In genomic region chr9:131654857-131655577, GRCh38 we compare ENCODE assay signal across 12 cellular contexts.
A peak's percentile ranks its signal among the peaks of the same experiment; 100 is the strongest.
DNase-seq lines count a peak whose midpoint lies in the region; ATAC-seq and TF ChIP-seq lines count a peak whose summit lies in the region.
"Had no signal": no experiment of that assay in that cellular context is flagged by ENCODE, and none has a peak within 500 bp of the region (broad histone marks: within the 10 kb centered on the region; RNA-seq: fewer than 3 reads in every experiment).

No MANE protein-coding gene starts in this region.

- H3K4me1 Mint-ChIP-seq in MCF 10A (ENCODE audit: insufficient read depth, unreplicated experiment) = peaks cover 51% of the 10 kb centered on the region
- H3K4me1 Mint-ChIP-seq in T-helper 17 cell = peaks cover 56% of the 10 kb centered on the region
- H3K4me1 Mint-ChIP-seq in type B pancreatic cell (ENCODE audit: unreplicated experiment) = peaks cover 19% of the 10 kb centered on the region

- BruUV-seq in MCF 10A (replicated peaks; lab: Mats Ljungman, UMichigan) = no TSS peak
- BruUV-seq in mammary epithelial cell (replicated peaks; lab: Mats Ljungman, UMichigan) = no TSS peak

- POLR2A ChIA-PET in MCF 10A (lab: Yijun Ruan, JAX) = no interaction called here

- intact Hi-C loops in MCF 10A (cut with micrococcal nuclease) = loop anchor here (5.0 kb wide), 1 partner anchor 77 kb away; no protein-coding TSS in a partner anchor
- intact Hi-C loops in mammary epithelial cell (cut with micrococcal nuclease) = loop anchor here (5.0 kb wide), 2 partner anchors 63 to 72 kb away; no protein-coding TSS in a partner anchor
- intact Hi-C loops in lower lobe of right lung (cut with DNase I) = loop anchor here (10.0 kb wide), 1 partner anchor 80 kb away; no protein-coding TSS in a partner anchor
- intact Hi-C loops in aorta (cut with DNase I) = no loop called here

- peaks cover 64% of the 10 kb centered on the region for H3K4me1 ChIP-seq in mammary epithelial cell (ENCODE audit: insufficient read depth, low read length)
- H3K4me1 ChIP-seq in lower lobe of right lung = peaks cover 81% of the 10 kb centered on the region
- peaks cover 0 to 5% of the 10 kb centered on the region in 2 donors for H3K4me1 ChIP-seq in aorta (ENCODE audit: control insufficient read depth in 1 of 2, insufficient read depth in 2 of 2, low read length in 2 of 2)

- no peaks in the 10 kb centered on the region for H3K36me3 Mint-ChIP-seq in MCF 10A (ENCODE audit: insufficient read depth, unreplicated experiment)
- H3K36me3 Mint-ChIP-seq in T-helper 17 cell (ENCODE audit: low read depth) = peaks cover 6% of the 10 kb centered on the region
- no peaks in the 10 kb centered on the region for H3K36me3 Mint-ChIP-seq in type B pancreatic cell

- dilution Hi-C loops in mammary epithelial cell (cut with HindIII; ENCODE audit: low sequenced_read_pairs) = no loop called here

- no peaks in the 10 kb centered on the region for H4K20me1 ChIP-seq in mammary epithelial cell (ENCODE audit: insufficient read depth, low read length)

- CTCF ChIA-PET in MCF 10A (lab: Yijun Ruan, JAX) (no interaction called here), mammary epithelial cell (lab: Charles Lee; ENCODE audit: low non-redundant PET) (no interaction called here)

- no peaks in the 10 kb centered on the region for H3K9me3 ChIP-seq in mammary epithelial cell (replicated peaks; ENCODE audit: insufficient read depth, low read length)
- no peaks in the 10 kb centered on the region for H3K9me3 ChIP-seq in T-helper 17 cell (ENCODE audit: control insufficient read depth, low read length, poor library complexity, severe bottlenecking)
- H3K9me3 ChIP-seq in lower lobe of right lung = no peaks in the 10 kb centered on the region
- no peaks in the 10 kb centered on the region for H3K9me3 ChIP-seq in aorta (ENCODE audit: control insufficient read depth, low read length)

- H3K27ac Mint-ChIP-seq in MCF 10A (ENCODE audit: low read depth, unreplicated experiment) = peak overlapping the region; percentile 46
- peak overlapping the region; percentile 98 for H3K27ac Mint-ChIP-seq in T-helper 17 cell
- peak overlapping the region; percentile 75 for H3K27ac Mint-ChIP-seq in type B pancreatic cell
- H3K27ac Mint-ChIP-seq: activated CD8-positive, alpha-beta memory T cell treated with anti-CD3 and anti-CD28 coated beads, Interleukin-2, amount 10 ng/mL, durations not matched to agents 7 days and 5 days; nephron progenitor cell had no signal

- no peak for TF ChIP-seq CTCF in MCF 10A (IDR thresholded peaks at IDR 0.05; ENCODE audit: unreplicated experiment)
- TF ChIP-seq CTCF in mammary epithelial cell (conservative IDR thresholded peaks at IDR 0.05 in 1 of 2, IDR thresholded peaks at IDR 0.05 in 1 of 2; ENCODE audit: extremely low read depth in 1 of 2, insufficient read depth in 1 of 2, low read depth in 1 of 2, low read length in 2 of 2) = no peak
- no peak for TF ChIP-seq CTCF in lower lobe of right lung (IDR thresholded peaks at IDR 0.05)
- no peak for TF ChIP-seq CTCF in type B pancreatic cell (conservative IDR thresholded peaks at IDR 0.05)

- no peak overlapping the region for H3K4me3 ChIP-seq in mammary epithelial cell (replicated peaks in 1 of 3; ENCODE audit: insufficient read depth in 1 of 3, low read depth in 2 of 3, low read length in 3 of 3)
- H3K4me3 ChIP-seq in lower lobe of right lung = no peak overlapping the region
- H3K4me3 ChIP-seq in aorta (ENCODE audit: low read length in 2 of 2) = no peak overlapping the region

- H3K27me3 Mint-ChIP-seq in MCF 10A (ENCODE audit: insufficient read depth, unreplicated experiment) (no peaks in the 10 kb centered on the region), T-helper 17 cell (no peaks in the 10 kb centered on the region), type B pancreatic cell (no peaks in the 10 kb centered on the region)
- H3K27me3 Mint-ChIP-seq: activated CD8-positive, alpha-beta memory T cell treated with anti-CD3 and anti-CD28 coated beads, Interleukin-2, amount 10 ng/mL, durations not matched to agents 7 days and 5 days had no signal

- no peak overlapping the region for H3K4me2 ChIP-seq in mammary epithelial cell (ENCODE audit: insufficient read depth, low read depth, low read length)

- in situ Hi-C loops in mammary epithelial cell (cut with MboI; ENCODE audit: low sequenced_read_pairs in 2 of 2) = loop anchor here in 1 of 2 donors (10.0 kb wide), 1 partner anchor 70 kb away; no protein-coding TSS in a partner anchor

- H3K27me3 ChIP-seq in mammary epithelial cell (ENCODE audit: insufficient read depth, low read length) (no peaks in the 10 kb centered on the region), lower lobe of right lung (ENCODE audit: low read depth) (no peaks in the 10 kb centered on the region), aorta (ENCODE audit: control insufficient read depth in 1 of 2, insufficient read depth in 2 of 2, low read length in 1 of 2) (no peaks in the 10 kb centered on the region)

- DNase-seq in MCF 10A (ENCODE audit: unreplicated experiment) = no peak
- DNase-seq in mammary epithelial cell = no peak
- DNase-seq in T-helper 17 cell = no peak
- DNase-seq in lower lobe of right lung = no peak
- no peak for DNase-seq in type B pancreatic cell (ENCODE audit: extremely low spot score, unreplicated experiment)
- no peak for DNase-seq in NCI-H524 (lab: John Stamatoyannopoulos, UW)
- no peak for DNase-seq in aorta
- DNase-seq: activated CD8-positive, alpha-beta memory T cell treated with anti-CD3 and anti-CD28 coated beads, Interleukin-2, amount 10 ng/mL, durations not matched to agents 7 days and 5 days; AML-193; glutamatergic neuron; nephron progenitor cell had no signal

- no peak overlapping the region for H3K4me3 Mint-ChIP-seq in MCF 10A (ENCODE audit: unreplicated experiment)
- no peak overlapping the region for H3K4me3 Mint-ChIP-seq in T-helper 17 cell
- peak overlapping the region; percentile 39 for H3K4me3 Mint-ChIP-seq in type B pancreatic cell
- H3K4me3 Mint-ChIP-seq: activated CD8-positive, alpha-beta memory T cell treated with anti-CD3 and anti-CD28 coated beads, Interleukin-2, amount 10 ng/mL, durations not matched to agents 7 days and 5 days; nephron progenitor cell had no signal

- no peak overlapping the region for H3K27ac ChIP-seq in mammary epithelial cell (ENCODE audit: insufficient read depth, low read depth, low read length)
- H3K27ac ChIP-seq in lower lobe of right lung = peak overlapping the region; percentile 76
- no peak overlapping the region for H3K27ac ChIP-seq in aorta (ENCODE audit: low read depth in 1 of 2, low read length in 2 of 2)

- H3K9ac ChIP-seq in mammary epithelial cell (ENCODE audit: insufficient read depth, low read length) = no peak overlapping the region

- H2AFZ ChIP-seq in mammary epithelial cell (ENCODE audit: low read depth, low read length) = no peak overlapping the region

- H3K36me3 ChIP-seq in mammary epithelial cell (ENCODE audit: insufficient read depth, low read length) = no peaks in the 10 kb centered on the region
- peaks cover 7% of the 10 kb centered on the region for H3K36me3 ChIP-seq in lower lobe of right lung
- H3K36me3 ChIP-seq in aorta (ENCODE audit: control insufficient read depth in 1 of 2, insufficient read depth in 2 of 2, low read length in 1 of 2) = no peaks in the 10 kb centered on the region

- ATAC-seq in T-helper 17 cell (no peak), lower lobe of right lung (peak; percentile 13 to 44), aorta (ENCODE audit: low FRiP score) (no peak)
- no peak for ATAC-seq in activated CD4-positive, CD25-positive, alpha-beta regulatory T cell treated with anti-CD3 and anti-CD28 coated beads, Interleukin-2, amount 50 U/mL, for 24 hours
- ATAC-seq: activated CD8-positive, alpha-beta memory T cell treated with anti-CD3 and anti-CD28 coated beads, Interleukin-2, amount 10 ng/mL, durations not matched to agents 7 days and 5 days had no signal

- H3K79me2 ChIP-seq in mammary epithelial cell (ENCODE audit: insufficient read depth, low read length) = peaks cover 47% of the 10 kb centered on the region

- H3K9me3 Mint-ChIP-seq in MCF 10A (ENCODE audit: unreplicated experiment) (no peaks in the 10 kb centered on the region), type B pancreatic cell (no peaks in the 10 kb centered on the region)
- H3K9me3 Mint-ChIP-seq: nephron progenitor cell had no signal

- WGBS in mammary epithelial cell (ENCODE audit: low coverage, missing lambda C conversion rate) = 99% methylated on average over 7 of the region's 7 CpGs
- 89 to 93% methylated on average over 7 of the region's 7 CpGs for WGBS in aorta, 2 donors

Comparison
In these comparisons a context has a peak if more than half of its experiments do, and no peak if none do; other contexts are left out.
1. H3K27ac Mint-ChIP-seq: peak in every context shown above with its lines; median percentile 98 in T-helper 17 cell; 75 in type B pancreatic cell; 46 in MCF 10A.
2. ATAC-seq: peak in lower lobe of right lung (2 of 2); none in T-helper 17 cell (single experiment), aorta (single experiment) and activated CD4-positive, CD25-positive, alpha-beta regulatory T cell treated with anti-CD3 and anti-CD28 coated beads, Interleukin-2, amount 50 U/mL, for 24 hours (0 of 2).
3. intact Hi-C loops: an anchor here in MCF 10A (5.0 kb wide), mammary epithelial cell (5.0 kb wide) and lower lobe of right lung (10.0 kb wide); none called in aorta.